In the genomic region with DNA sequence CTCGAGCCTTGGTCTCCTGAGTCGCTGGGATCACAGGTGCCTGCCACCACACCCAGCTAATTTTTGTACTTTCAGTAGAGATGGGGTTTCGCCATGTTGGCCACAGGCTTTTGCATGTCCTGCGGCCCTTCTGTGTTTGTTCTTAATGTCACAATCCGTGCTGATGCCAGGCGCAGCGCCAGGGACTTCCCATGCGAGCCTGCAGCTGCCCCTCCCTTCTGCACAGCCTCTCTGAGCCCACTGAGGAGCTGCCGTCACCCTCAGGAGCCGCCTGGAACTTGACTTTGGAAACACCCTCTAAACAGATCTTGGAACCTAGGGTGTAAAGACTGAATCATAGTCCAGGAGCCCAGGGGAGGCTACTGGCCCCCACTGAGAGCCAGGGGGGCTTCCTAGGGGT, we compare ENCODE assay signal across 11 cellular contexts. TPM values are rescaled to one million over a fixed set of nuclear protein-coding genes. Genes with fewer than 3 reads are reported as not detected.
DNase-seq lines count a peak whose midpoint lies in the region; ATAC-seq, FAIRE-seq and TF ChIP-seq lines count a peak whose summit lies in the region.
"Not testable (repeated sequence)": the region's sequence is repeated elsewhere in the genome, so short reads cannot be mapped to it uniquely, and the experiment has no call there.
"Had no signal": no experiment of that assay in that cellular context is flagged by ENCODE, and none has a peak within 500 bp of the region (broad histone marks: within the 10 kb centered on the region; RNA-seq: fewer than 3 reads in every experiment).

No MANE protein-coding gene starts in this region.

- H3K36me3 ChIP-seq in colonic mucosa; HepG2 (replicated peaks in 1 of 2; ENCODE audit: control insufficient read depth in 1 of 2, insufficient read depth in 2 of 2, low read length in 2 of 2); upper lobe of left lung: not testable (repeated sequence)

- in situ Hi-C loops in HepG2 (cut with HindIII; ENCODE audit: extremely low pct_ligation_motif_present, low pct_unique_long_range_greater_than_20kb) = not testable (repeated sequence)

- FAIRE-seq in HepG2 (lab: Jason Lieb, UNC) = not testable (repeated sequence)

- not testable (repeated sequence) for H3K4me1 ChIP-seq in colonic mucosa; HepG2 (ENCODE audit: insufficient read depth, low read length); upper lobe of left lung

- CTCF ChIA-PET in HepG2 (lab: Yijun Ruan, JAX; ENCODE audit: low intra/inter-chr PET ratio, low total read pairs) = not testable (repeated sequence)

- H3K9me3 ChIP-seq in colonic mucosa; HepG2 (ENCODE audit: low read length); upper lobe of left lung: not testable (repeated sequence)

- TF ChIP-seq RAD21 in HepG2 (CRISPR knock-in tag; IDR thresholded peaks at IDR 0.05) = not testable (repeated sequence)

- not testable (repeated sequence) for H3K79me2 ChIP-seq in HepG2 (ENCODE audit: insufficient read depth, low read length)

- intact Hi-C loops in colonic mucosa (cut with DNase I); HepG2 (cut with micrococcal nuclease; ENCODE audit: unreplicated experiment); posterior vena cava (cut with DNase I): not testable (repeated sequence)

- BruUV-seq in HepG2 (replicated peaks; lab: Mats Ljungman, UMichigan) = not testable (repeated sequence)

- H3K27me3 ChIP-seq in colonic mucosa; HepG2 (ENCODE audit: control insufficient read depth in 1 of 2, insufficient read depth in 2 of 2, low read length in 2 of 2); upper lobe of left lung: not testable (repeated sequence)

- DNase-seq in DMS 273 (lab: John Stamatoyannopoulos, UW; ENCODE audit: unreplicated experiment) (peak; percentile 26), LNCaP clone FGC (ENCODE audit: low read depth) (peak; percentile 57), SHP77 (lab: John Stamatoyannopoulos, UW) (peak; percentile 30 to 76), colonic mucosa (peak; percentile 89), globus pallidus (ENCODE audit: low spot score) (peak; percentile 33), HepG2 (ENCODE audit: low spot score) (peak; percentile 60), posterior vena cava (ENCODE audit: low spot score) (peak; percentile 97), upper lobe of left lung (peak; percentile 86 to 96)

- H4K20me1 ChIP-seq in HepG2 (ENCODE audit: insufficient read depth, low read length) = not testable (repeated sequence)

- WGBS in HepG2 (ENCODE audit: low lambda C conversion rate) = 21% methylated on average over 7 of the region's 10 CpGs
- 38 to 45% methylated on average over 10 of the region's 10 CpGs for WGBS in upper lobe of left lung, 2 donors

- peak overlapping the region in 1 of 2 donors; percentile 5 for H3K9ac ChIP-seq in colonic mucosa (ENCODE audit: low read depth in 2 of 2, low read length in 2 of 2)
- not testable (repeated sequence) for H3K9ac ChIP-seq in HepG2 (ENCODE audit: insufficient read depth, low read depth, low read length)

- peak; percentile 60 for ATAC-seq in HepG2
- peak; percentile 83 to 85 for ATAC-seq in upper lobe of left lung (ENCODE audit: low FRiP score in 2 of 2)

- H3K4me3 ChIP-seq in LNCaP clone FGC (ENCODE audit: low read depth, low read length); colonic mucosa; HepG2 (replicated peaks in 1 of 3; ENCODE audit: insufficient read depth in 1 of 3, low read depth in 2 of 3, low read length in 3 of 3); upper lobe of left lung: not testable (repeated sequence)

- H3K27ac ChIP-seq in colonic mucosa (peak overlapping the region; percentile 27), upper lobe of left lung (peak overlapping the region in 2 of 4 donors; percentile 58 to 64)
- H3K27ac ChIP-seq in HepG2 (ENCODE audit: extremely low read length, insufficient read depth, low read length) = not testable (repeated sequence)

- TF ChIP-seq CTCF in LNCaP clone FGC (IDR thresholded peaks at IDR 0.05; ENCODE audit: control insufficient read depth, extremely low read depth, insufficient read depth); colonic mucosa (IDR thresholded peaks at IDR 0.05); HepG2 (CRISPR knock-in tag; IDR thresholded peaks at IDR 0.05); upper lobe of left lung (IDR thresholded peaks at IDR 0.05): not testable (repeated sequence)

- not testable (repeated sequence) for TF ChIP-seq EP300 in HepG2 (IDR thresholded peaks at IDR 0.05; ENCODE audit: low read depth in 2 of 2, low read length in 2 of 2); HepG2 (CRISPR knock-in tag; IDR thresholded peaks at IDR 0.05; ENCODE audit: borderline replicate concordance)
- peak in 2 of 4 donors; percentile 30 to 54 for TF ChIP-seq EP300 in upper lobe of left lung (IDR thresholded peaks at IDR 0.05)

- H3K4me2 ChIP-seq in HepG2 (ENCODE audit: low read depth, low read length) = peak overlapping the region; percentile 42

- POLR2A ChIA-PET in HepG2 (lab: Yijun Ruan, JAX) = not testable (repeated sequence)

- not testable (repeated sequence) for H2AFZ ChIP-seq in HepG2 (ENCODE audit: low read length)

- TF ChIP-seq POLR2A in HepG2 (IDR thresholded peaks at IDR 0.05; ENCODE audit: insufficient read depth in 1 of 2, low read depth in 2 of 2, low read length in 2 of 2); upper lobe of left lung (IDR thresholded peaks at IDR 0.05): not testable (repeated sequence)

TF ChIP-seq in HepG2, 621 proteins besides CTCF, POLR2A, EP300 and RAD21:
- TF ChIP-seq CEBPB (IDR thresholded peaks at IDR 0.05; ENCODE audit: borderline replicate concordance, low read depth, low read length) (peak; percentile 48; the same call in 1 of the 2 replicates), ZNF768 (CRISPR knock-in tag; IDR thresholded peaks at IDR 0.05) (peak; percentile 65; the same call in 1 of the 2 replicates), ZNF121 (CRISPR knock-in tag; IDR thresholded peaks at IDR 0.05) (peak; percentile 9; the same call in 1 of the 2 replicates)

RNA-seq across cellular contexts. Expression of a gene that starts 24.2 kb away (rescaled TPM):
- not detected for total RNA-seq in colonic mucosa
- total RNA-seq in HepG2 (2016; rRNA removed; fragmentation: Illumina TruSeq; extraction: Trizol) = not detected in 2 replicates
- total RNA-seq in HepG2 (2016; cell fraction: cytosol; rRNA removed; fragmentation: Illumina TruSeq; extraction: Trizol; ENCODE audit: low read depth) = not detected in 2 replicates
- not detected in 2 replicates for total RNA-seq in HepG2 (2016; cell fraction: insoluble cytoplasmic fraction; rRNA removed; fragmentation: Illumina TruSeq; extraction: Trizol)
- not detected in 2 replicates for total RNA-seq in HepG2 (2016; cell fraction: membrane; rRNA removed; fragmentation: Illumina TruSeq; extraction: Trizol)
- not detected in 2 replicates for total RNA-seq in HepG2 (2016; cell fraction: nucleus; rRNA removed; fragmentation: Illumina TruSeq; extraction: Trizol)
- not detected in 2 replicates for polyA plus RNA-seq in HepG2 (2011; rRNA removed)
- not detected in 2 replicates for polyA plus RNA-seq in HepG2 (2011; cell fraction: cytosol; rRNA removed)
- polyA plus RNA-seq in HepG2 (2011; cell fraction: nucleus; rRNA removed) = not detected in 2 replicates
- polyA plus RNA-seq in HepG2 (2012) = not detected in 2 replicates
- polyA plus RNA-seq in HepG2 (2016; cell fraction: cytosol; fragmentation: Illumina TruSeq; extraction: Trizol; ENCODE audit: low read depth) = not detected in 2 replicates
- not detected in 2 replicates for polyA plus RNA-seq in HepG2 (2016; cell fraction: insoluble cytoplasmic fraction; fragmentation: Illumina TruSeq; extraction: Trizol; ENCODE audit: low read depth)
- polyA plus RNA-seq in HepG2 (2016; cell fraction: membrane; fragmentation: Illumina TruSeq; extraction: Trizol; ENCODE audit: low read depth) = not detected in 2 replicates
- not detected in 2 replicates for polyA plus RNA-seq in HepG2 (2016; cell fraction: nucleus; fragmentation: Illumina TruSeq; extraction: Trizol; ENCODE audit: insufficient read depth, low read depth)
- polyA minus RNA-seq in HepG2 (2011; rRNA and poly(A)+ RNA removed; ENCODE audit: low replicate concordance) = not detected in 2 replicates
- polyA minus RNA-seq in HepG2 (2011; cell fraction: cytosol; rRNA and poly(A)+ RNA removed) = not detected in 2 replicates
- polyA minus RNA-seq in HepG2 (2011; cell fraction: nucleus; rRNA and poly(A)+ RNA removed) = not detected in 2 replicates
- not detected for total RNA-seq in posterior vena cava
- not detected for total RNA-seq in upper lobe of left lung
- total RNA-seq: activated CD8-positive, alpha-beta T cell treated with anti-CD3 and anti-CD28 coated beads, Interleukin-2, amount 10 ng/mL, durations not matched to agents 7 days and 5 days; activated T-helper 1 cell treated with anti-CD3 and anti-CD28 coated beads, Interleukin-12 subunit alpha, Interleukin-12 subunit beta, Interleukin-2, Interleukin-4 antibody, amounts not matched to agents 30 ng/mL and 10 ng/mL and 1 ng/mL, durations not matched to agents 14 hours and 24 hours and 36 hours; chondrocyte had no signal

RNA-seq across cellular contexts. Expression of a gene that starts 54.4 kb away (rescaled TPM):
- total RNA-seq in colonic mucosa (under 1 TPM in 1 of 2 donors, not detected in 1; 0.27 TPM), HepG2 (2016; rRNA removed; fragmentation: Illumina TruSeq; extraction: Trizol) (0.29 TPM in 1 of 2 replicates, not detected in the other), posterior vena cava (under 1 TPM in 1 of 2 donors, not detected in 1; 0.24 TPM), upper lobe of left lung (1 to 10 TPM in 2 of 6 donors, under 1 TPM in 2, not detected in 2; 0.51 to 7.3 (median 1.5) TPM)
- total RNA-seq in HepG2 (2016; cell fraction: cytosol; rRNA removed; fragmentation: Illumina TruSeq; extraction: Trizol; ENCODE audit: low read depth) = 0.40 and 0.53 TPM in 2 replicates
- 0.32 TPM in 1 of 2 replicates, not detected in the other for total RNA-seq in HepG2 (2016; cell fraction: insoluble cytoplasmic fraction; rRNA removed; fragmentation: Illumina TruSeq; extraction: Trizol)
- 0.22 TPM in 1 of 2 replicates, not detected in the other for total RNA-seq in HepG2 (2016; cell fraction: membrane; rRNA removed; fragmentation: Illumina TruSeq; extraction: Trizol)
- total RNA-seq in HepG2 (2016; cell fraction: nucleus; rRNA removed; fragmentation: Illumina TruSeq; extraction: Trizol) = 0.75 TPM in 1 of 2 replicates, not detected in the other
- polyA plus RNA-seq in HepG2 (2011; rRNA removed) = not detected in 2 replicates
- polyA plus RNA-seq in HepG2 (2011; cell fraction: cytosol; rRNA removed) = 0.07 TPM in 1 of 2 replicates, not detected in the other
- polyA plus RNA-seq in HepG2 (2011; cell fraction: nucleus; rRNA removed) = 0.47 TPM in 1 of 2 replicates, not detected in the other
- not detected in 2 replicates for polyA plus RNA-seq in HepG2 (2012)
- not detected in 2 replicates for polyA plus RNA-seq in HepG2 (2016; cell fraction: cytosol; fragmentation: Illumina TruSeq; extraction: Trizol; ENCODE audit: low read depth)
- not detected in 2 replicates for polyA plus RNA-seq in HepG2 (2016; cell fraction: insoluble cytoplasmic fraction; fragmentation: Illumina TruSeq; extraction: Trizol; ENCODE audit: low read depth)
- polyA plus RNA-seq in HepG2 (2016; cell fraction: membrane; fragmentation: Illumina TruSeq; extraction: Trizol; ENCODE audit: low read depth) = 0.16 TPM in 1 of 2 replicates, not detected in the other
- polyA plus RNA-seq in HepG2 (2016; cell fraction: nucleus; fragmentation: Illumina TruSeq; extraction: Trizol; ENCODE audit: insufficient read depth, low read depth) = 1.00 and 1.1 TPM in 2 replicates
- 0.24 TPM in 1 of 2 replicates, not detected in the other for polyA minus RNA-seq in HepG2 (2011; rRNA and poly(A)+ RNA removed; ENCODE audit: low replicate concordance)
- polyA minus RNA-seq in HepG2 (2011; cell fraction: cytosol; rRNA and poly(A)+ RNA removed) = not detected in 2 replicates
- polyA minus RNA-seq in HepG2 (2011; cell fraction: nucleus; rRNA and poly(A)+ RNA removed) = not detected in 2 replicates

Comparison
In these comparisons a context has a peak if more than half of its experiments do, and no peak if none do; other contexts are left out.
1. DNase-seq: peak in every context shown above with its lines; median percentile 97 in posterior vena cava; 91 in upper lobe of left lung; 89 in colonic mucosa; 60 in HepG2; 57 in LNCaP clone FGC; 53 in SHP77; 33 in globus pallidus; 26 in DMS 273.